In genomic region chr5:177425801-177426565, GRCh38 we compare ENCODE assay signal across 8 cellular contexts. TPM values are rescaled to one million over a fixed set of nuclear protein-coding genes. Genes with fewer than 3 reads are reported as not detected.
DNase-seq lines count a peak whose midpoint lies in the region; ATAC-seq and TF ChIP-seq lines count a peak whose summit lies in the region.

No MANE protein-coding gene starts in this region.

- peaks cover 3% of the 10 kb centered on the region for H3K27me3 Mint-ChIP-seq in activated naive CD8-positive, alpha-beta T cell treated with anti-CD3 and anti-CD28 coated beads, Interleukin-2, amount 50 U/mL, for 24 hours
- no peaks in the 10 kb centered on the region for H3K27me3 Mint-ChIP-seq in osteocyte (ENCODE audit: unreplicated experiment)

- peak; percentile 98 to 100 (median 100) for DNase-seq in NCI-H1417 (lab: John Stamatoyannopoulos, UW)
- DNase-seq in activated naive CD8-positive, alpha-beta T cell treated with anti-CD3 and anti-CD28 coated beads, Interleukin-2, amount 50 U/mL, for 24 hours: peak; percentile 99
- peak; percentile 100 for DNase-seq in Right ventricle myocardium inferior (ENCODE audit: missing footprints)
- DNase-seq in osteocyte (ENCODE audit: extremely low spot score, unreplicated experiment): peak; percentile 100

- H3K9me2 ChIP-seq in SU-DHL-6 (replicated peaks; ENCODE audit: insufficient read depth, low read length): no peaks in the 10 kb centered on the region

- H2AFZ ChIP-seq in SU-DHL-6 (ENCODE audit: low read depth, low read length, severe bottlenecking): peak overlapping the region; percentile 66

- peak overlapping the region; percentile 97 for H3K27ac Mint-ChIP-seq in activated naive CD8-positive, alpha-beta T cell treated with anti-CD3 and anti-CD28 coated beads, Interleukin-2, amount 50 U/mL, for 24 hours
- H3K27ac Mint-ChIP-seq in osteocyte (ENCODE audit: unreplicated experiment): peak overlapping the region; percentile 98

- peaks cover 40% of the 10 kb centered on the region for H3K4me1 ChIP-seq in thymus (ENCODE audit: control insufficient read depth, insufficient read depth, low read length)

- H3K4me3 Mint-ChIP-seq in activated naive CD8-positive, alpha-beta T cell treated with anti-CD3 and anti-CD28 coated beads, Interleukin-2, amount 50 U/mL, for 24 hours: peak overlapping the region; percentile 86
- peak overlapping the region; percentile 88 for H3K4me3 Mint-ChIP-seq in osteocyte (ENCODE audit: unreplicated experiment)

- no peaks in the 10 kb centered on the region for H3K9me3 Mint-ChIP-seq in activated naive CD8-positive, alpha-beta T cell treated with anti-CD3 and anti-CD28 coated beads, Interleukin-2, amount 50 U/mL, for 24 hours
- H3K9me3 Mint-ChIP-seq in osteocyte (ENCODE audit: unreplicated experiment): no peaks in the 10 kb centered on the region

- H3K79me2 ChIP-seq in SU-DHL-6 (ENCODE audit: insufficient read depth, low read length): peaks cover 22% of the 10 kb centered on the region

- peaks cover 23% of the 10 kb centered on the region for H3K36me3 Mint-ChIP-seq in activated naive CD8-positive, alpha-beta T cell treated with anti-CD3 and anti-CD28 coated beads, Interleukin-2, amount 50 U/mL, for 24 hours (ENCODE audit: low read depth)
- H3K36me3 Mint-ChIP-seq in osteocyte (ENCODE audit: unreplicated experiment): peaks cover 4% of the 10 kb centered on the region

- H3K4me3 ChIP-seq in GM12875 (ENCODE audit: low read depth, low read length): peak overlapping the region; percentile 64
- peak overlapping the region; percentile 66 for H3K4me3 ChIP-seq in SU-DHL-6 (ENCODE audit: insufficient read depth, low read length, poor library complexity, severe bottlenecking)
- H3K4me3 ChIP-seq in thymus (ENCODE audit: low read length): peak overlapping the region; percentile 90

- H3K27me3 ChIP-seq in SU-DHL-6 (ENCODE audit: low read length) (no peaks in the 10 kb centered on the region), thymus (ENCODE audit: control insufficient read depth, insufficient read depth) (no peaks in the 10 kb centered on the region)

- under 1% methylated on average over 52 of the region's 52 CpGs for WGBS in thymus

- no peaks in the 10 kb centered on the region for H3K9me3 ChIP-seq in SU-DHL-6 (ENCODE audit: insufficient read depth, low read length)
- H3K9me3 ChIP-seq in thymus (ENCODE audit: control insufficient read depth): no peaks in the 10 kb centered on the region

- no peaks in the 10 kb centered on the region for H3K36me3 ChIP-seq in SU-DHL-6 (ENCODE audit: low read length)
- peaks cover under 1% of the 10 kb centered on the region for H3K36me3 ChIP-seq in thymus (ENCODE audit: control insufficient read depth, insufficient read depth)

- intact Hi-C loops in Right ventricle myocardium inferior (cut with DNase I): loop anchor here (1.0 to 2.0 kb wide), 2 partner anchors 29 to 71 kb away; partner anchors contain the start of gene PDLIM7

- H3K4me1 Mint-ChIP-seq in activated naive CD8-positive, alpha-beta T cell treated with anti-CD3 and anti-CD28 coated beads, Interleukin-2, amount 50 U/mL, for 24 hours: peaks cover 50% of the 10 kb centered on the region
- H3K4me1 Mint-ChIP-seq in osteocyte (ENCODE audit: unreplicated experiment): peaks cover 23% of the 10 kb centered on the region

- peaks cover 37% of the 10 kb centered on the region for H3F3A ChIP-seq in SU-DHL-6 (ENCODE audit: insufficient read depth)

- H3K27ac ChIP-seq in SU-DHL-6 (ENCODE audit: low read depth, low read length): peak overlapping the region; percentile 65
- peak overlapping the region; percentile 96 for H3K27ac ChIP-seq in thymus (ENCODE audit: low read depth)

- no peak for TF ChIP-seq CTCF in GM12875 (IDR thresholded peaks at IDR 0.05; ENCODE audit: borderline replicate concordance, insufficient read depth, low read depth, low read length)
- no peak for TF ChIP-seq CTCF in SU-DHL-6 (IDR thresholded peaks at IDR 0.05; ENCODE audit: insufficient read depth, low read length, poor library complexity, severe bottlenecking)
- TF ChIP-seq CTCF in osteocyte (IDR thresholded peaks at IDR 0.05): no peak

- peak overlapping the region; percentile 64 for H3K4me2 ChIP-seq in SU-DHL-6 (ENCODE audit: low read depth, low read length, poor library complexity, severe bottlenecking)

- peak; percentile 77 for ATAC-seq in HG02763 (IDR thresholded peaks at IDR 0.05; ENCODE audit: unreplicated experiment)
- ATAC-seq in activated naive CD8-positive, alpha-beta T cell treated with anti-CD3 and anti-CD28 coated beads, Interleukin-2, amount 50 U/mL, for 24 hours: peak; percentile 79
- ATAC-seq in Right ventricle myocardium inferior: peak; percentile 98

- peak overlapping the region; percentile 59 for H3K9ac ChIP-seq in SU-DHL-6 (ENCODE audit: low read length)

- no peaks in the 10 kb centered on the region; the same call in 1 of the 2 replicates for H4K20me1 ChIP-seq in SU-DHL-6 (ENCODE audit: low read depth, low read length)

RNA-seq across cellular contexts. Expression of gene GRK6, which starts 0.5 kb away (rescaled TPM):
- 18.1 TPM for total RNA-seq in Right ventricle myocardium inferior
- 35.6 and 38.2 TPM in 2 replicates for total RNA-seq in osteocyte
- 36.3 TPM for polyA plus RNA-seq in thymus

RNA-seq across cellular contexts. Expression of gene F12, which starts 16.6 kb away (rescaled TPM):
- not detected for total RNA-seq in Right ventricle myocardium inferior
- total RNA-seq in osteocyte: 1.0 and 1.5 TPM in 2 replicates
- 1.2 TPM for polyA plus RNA-seq in thymus

RNA-seq across cellular contexts. Expression of gene PRR7, which starts 20.6 kb away (rescaled TPM):
- total RNA-seq in Right ventricle myocardium inferior (1.4 TPM), osteocyte (2.8 and 4.4 TPM in 2 replicates)
- 1.6 TPM for polyA plus RNA-seq in thymus

RNA-seq across cellular contexts. Expression of gene PFN3, which starts 25.5 kb away (rescaled TPM):
- total RNA-seq in Right ventricle myocardium inferior: not detected
- not detected in 2 replicates for total RNA-seq in osteocyte
- not detected for polyA plus RNA-seq in thymus

RNA-seq across cellular contexts. Expression of gene SLC34A1, which starts 41.7 kb away (rescaled TPM):
- total RNA-seq in Right ventricle myocardium inferior: not detected
- not detected in 2 replicates for total RNA-seq in osteocyte
- 0.02 TPM for polyA plus RNA-seq in thymus

Comparison
In these comparisons a context has a peak if more than half of its experiments do, and no peak if none do; other contexts are left out.
1. Peak in every context shown above with its lines: DNase-seq, ATAC-seq, H3K4me3 ChIP-seq and H3K27ac ChIP-seq.